8 cellular contexts compared by ENCODE assay signal in genomic region chr5:135887881-135888614, GRCh38. TPM values are rescaled to one million over a fixed set of nuclear protein-coding genes. Genes with fewer than 3 reads are reported as not detected.
A peak's percentile ranks its signal among the peaks of the same experiment; 100 is the strongest.
DNase-seq lines count a peak whose midpoint lies in the region; ATAC-seq and TF ChIP-seq lines count a peak whose summit lies in the region.

No MANE protein-coding gene starts in this region.

- H4K20me1 ChIP-seq in MM.1S (ENCODE audit: insufficient read depth, low read length), result no peaks in the 10 kb centered on the region

- H3K27ac ChIP-seq in MM.1S (ENCODE audit: low read length), result peak overlapping the region; percentile 35; the same call in 1 of the 2 replicates
- no peak overlapping the region for H3K27ac ChIP-seq in effector memory CD4-positive, alpha-beta T cell (ENCODE audit: insufficient read depth, low read length, poor library complexity, severe bottlenecking)
- H3K27ac ChIP-seq in Peyer's patch, result no peak overlapping the region

- no peak for TF ChIP-seq POLR2A in Peyer's patch (IDR thresholded peaks at IDR 0.05)

- H3K27me3 ChIP-seq in MM.1S (replicated peaks; ENCODE audit: insufficient read depth, low read length) (no peaks in the 10 kb centered on the region), Peyer's patch (no peaks in the 10 kb centered on the region)
- H3K27me3 ChIP-seq in effector memory CD4-positive, alpha-beta T cell (replicated peaks; ENCODE audit: control insufficient read depth, insufficient read depth, low read length, poor library complexity, severe bottlenecking), result no peaks in the 10 kb centered on the region

- no peak for ATAC-seq in GM21367 (IDR thresholded peaks at IDR 0.05; ENCODE audit: unreplicated experiment)

- H3K79me2 ChIP-seq in MM.1S (ENCODE audit: low read length), result no peaks in the 10 kb centered on the region

- H3K9me3 Mint-ChIP-seq in nephron progenitor cell, result no peaks in the 10 kb centered on the region

- H3K4me1 Mint-ChIP-seq in nephron progenitor cell, result peaks cover 15% of the 10 kb centered on the region

- H3K36me3 ChIP-seq in MM.1S (replicated peaks; ENCODE audit: insufficient read depth, low read length) (no peaks in the 10 kb centered on the region), Peyer's patch (no peaks in the 10 kb centered on the region)
- no peaks in the 10 kb centered on the region for H3K36me3 ChIP-seq in effector memory CD4-positive, alpha-beta T cell (ENCODE audit: control insufficient read depth, insufficient read depth, low read length)

- TF ChIP-seq CTCF in MM.1S (IDR thresholded peaks at IDR 0.05; ENCODE audit: low read length) (no peak), nephron progenitor cell (IDR thresholded peaks at IDR 0.05) (no peak), Peyer's patch (IDR thresholded peaks at IDR 0.05) (no peak)

- H2AFZ ChIP-seq in MM.1S (ENCODE audit: low read length), result peak overlapping the region; percentile 65

- H3K9me3 ChIP-seq in MM.1S (replicated peaks; ENCODE audit: insufficient read depth, low read length), result no peaks in the 10 kb centered on the region
- no peaks in the 10 kb centered on the region for H3K9me3 ChIP-seq in effector memory CD4-positive, alpha-beta T cell (ENCODE audit: control insufficient read depth, low read length)
- H3K9me3 ChIP-seq in Peyer's patch, result no peaks in the 10 kb centered on the region

- H3K9me2 ChIP-seq in MM.1S (replicated peaks; ENCODE audit: insufficient read depth, low read length), result no peaks in the 10 kb centered on the region

- H3K4me3 Mint-ChIP-seq in nephron progenitor cell, result no peak overlapping the region

- no peaks in the 10 kb centered on the region for H3K36me3 Mint-ChIP-seq in nephron progenitor cell (ENCODE audit: low read depth)

- no peak overlapping the region for H3K9ac ChIP-seq in MM.1S (ENCODE audit: low read length)

- H3K4me1 ChIP-seq in MM.1S (ENCODE audit: low read length), result peaks cover 35% of the 10 kb centered on the region
- H3K4me1 ChIP-seq in effector memory CD4-positive, alpha-beta T cell (ENCODE audit: control insufficient read depth, insufficient read depth, low read length, poor library complexity, severe bottlenecking), result no peaks in the 10 kb centered on the region
- H3K4me1 ChIP-seq in Peyer's patch, result peaks cover 0 to 7% (median 0%) of the 10 kb centered on the region in 4 donors

- H3K27ac Mint-ChIP-seq in nephron progenitor cell, result no peak overlapping the region

- H3K4me3 ChIP-seq in MM.1S (ENCODE audit: low read length), result peak overlapping the region; percentile 22; the same call in 1 of the 2 replicates
- H3K4me3 ChIP-seq in effector memory CD4-positive, alpha-beta T cell (ENCODE audit: insufficient read depth, low read depth, low read length, poor library complexity, severe bottlenecking), result peak overlapping the region; percentile 34
- H3K4me3 ChIP-seq in Peyer's patch, result no peak overlapping the region

- DNase-seq in EH (ENCODE audit: low read depth) (peak; percentile 25), MM.1S (no peak), nephron progenitor cell (peak; percentile 55), inferior parietal cortex (ENCODE audit: extremely low spot score) (no peak), Peyer's patch (no peak)
- DNase-seq in effector memory CD4-positive, alpha-beta T cell, result no peak
- DNase-seq in activated T-cell treated with anti-CD3 and anti-CD28 coated beads, Interleukin-2, amount 50 U/mL, for 48 hours, result no peak

- peaks cover 13% of the 10 kb centered on the region for H3F3A ChIP-seq in MM.1S (ENCODE audit: insufficient read depth, low read length)

- peaks cover 52% of the 10 kb centered on the region for H3K27me3 Mint-ChIP-seq in nephron progenitor cell (ENCODE audit: low read depth, poor library complexity)

- H3K4me2 ChIP-seq in MM.1S (ENCODE audit: low read depth, low read length), result peak overlapping the region; percentile 59

RNA-seq across cellular contexts. Expression of gene IL9, which starts 7.6 kb away (rescaled TPM):
- not detected for total RNA-seq in Peyer's patch

RNA-seq across cellular contexts. Expression of gene SLC25A48, which starts 53.6 kb away (rescaled TPM):
- 10 to 100 TPM in 2 of 4 donors, 1 to 10 TPM in 2; 8.3 to 11.6 (median 10.3) TPM for total RNA-seq in Peyer's patch

Comparison
In these comparisons a context has a peak if more than half of its experiments do, and no peak if none do; other contexts are left out.
1. DNase-seq: peak in EH (single experiment) and nephron progenitor cell (single experiment); none in MM.1S (single experiment), effector memory CD4-positive, alpha-beta T cell (0 of 3), inferior parietal cortex (single experiment), activated T-cell treated with anti-CD3 and anti-CD28 coated beads, Interleukin-2, amount 50 U/mL, for 48 hours (0 of 2) and Peyer's patch (0 of 3).
2. H3K4me3 ChIP-seq: peak in MM.1S (single experiment) and effector memory CD4-positive, alpha-beta T cell (single experiment); none in Peyer's patch (0 of 4).